In genomic region chr18:70377317-70377799, GRCh38 we compare ENCODE assay signal across 1 cellular context.
A peak's percentile ranks its signal among the peaks of the same experiment; 100 is the strongest.
TF ChIP-seq lines count a peak whose summit lies in the region.

No MANE protein-coding gene starts in this region.

TF ChIP-seq in HepG2, 621 proteins besides CTCF, POLR2A, EP300 and RAD21 (continued from another document and continues in another):
- TF ChIP-seq ZNF512 (CRISPR knock-in tag; IDR thresholded peaks at IDR 0.05) (no peak), ZFP36L2 (CRISPR knock-in tag; IDR thresholded peaks at IDR 0.05) (no peak), HOXD1 (CRISPR knock-in tag; IDR thresholded peaks at IDR 0.05) (peak; percentile 99), HNF1B (CRISPR knock-in tag; IDR thresholded peaks at IDR 0.05) (no peak), SNAI1 (CRISPR knock-in tag; IDR thresholded peaks at IDR 0.05; ENCODE audit: borderline replicate concordance) (no peak), ZFY (CRISPR knock-in tag; IDR thresholded peaks at IDR 0.05) (peak; percentile 60; the same call in 1 of the 2 replicates), SMAD1 (CRISPR knock-in tag; IDR thresholded peaks at IDR 0.05; ENCODE audit: borderline replicate concordance, low read depth) (no peak), ZC3H13 (CRISPR knock-in tag; IDR thresholded peaks at IDR 0.05) (no peak), ZNF768 (CRISPR knock-in tag; IDR thresholded peaks at IDR 0.05) (no peak), JUNB (CRISPR knock-in tag; IDR thresholded peaks at IDR 0.05; ENCODE audit: borderline replicate concordance) (no peak), BRF2 (CRISPR knock-in tag; IDR thresholded peaks at IDR 0.05) (no peak), ATF5 (CRISPR knock-in tag; IDR thresholded peaks at IDR 0.05; ENCODE audit: low read depth) (no peak), PAF1 (CRISPR knock-in tag; IDR thresholded peaks at IDR 0.05) (no peak), KLF11 (CRISPR knock-in tag; IDR thresholded peaks at IDR 0.05) (no peak), ZNF224 (CRISPR knock-in tag; IDR thresholded peaks at IDR 0.05) (no peak), ZNF143 (CRISPR knock-in tag; IDR thresholded peaks at IDR 0.05) (no peak), ISX (CRISPR knock-in tag; conservative IDR thresholded peaks at IDR 0.05) (no peak), ZNF557 (CRISPR knock-in tag; IDR thresholded peaks at IDR 0.05) (no peak), ZNF282 (IDR thresholded peaks at IDR 0.05; ENCODE audit: partially characterized antibody) (no peak), ATF1 (CRISPR knock-in tag; IDR thresholded peaks at IDR 0.05) (no peak), ZFAT (CRISPR knock-in tag; conservative IDR thresholded peaks at IDR 0.05) (no peak), NFIC (IDR thresholded peaks at IDR 0.05; ENCODE audit: low read length) (peak; percentile 32; the same call in 1 of the 2 replicates), PRMT3 (CRISPR knock-in tag; IDR thresholded peaks at IDR 0.05; ENCODE audit: borderline replicate concordance, low read depth) (no peak), SIN3B (IDR thresholded peaks at IDR 0.05; ENCODE audit: low read length) (no peak), HDAC1 (CRISPR knock-in tag; IDR thresholded peaks at IDR 0.05) (peak; percentile 33; the same call in 1 of the 2 replicates), BCL6 (CRISPR knock-in tag; IDR thresholded peaks at IDR 0.05) (no peak), TBX2 (CRISPR knock-in tag; IDR thresholded peaks at IDR 0.05; ENCODE audit: borderline replicate concordance) (no peak), ATF2 (CRISPR knock-in tag; IDR thresholded peaks at IDR 0.05) (peak; percentile 55; the same call in 1 of the 2 replicates), THAP7 (CRISPR knock-in tag; IDR thresholded peaks at IDR 0.05) (no peak), ZNF615 (CRISPR knock-in tag; IDR thresholded peaks at IDR 0.05; ENCODE audit: borderline replicate concordance) (no peak; the same call in 1 of the 2 replicates), TSC22D2 (CRISPR knock-in tag; IDR thresholded peaks at IDR 0.05; ENCODE audit: borderline replicate concordance) (no peak), ZNF703 (CRISPR knock-in tag; IDR thresholded peaks at IDR 0.05; ENCODE audit: borderline replicate concordance) (no peak), ZNF3 (CRISPR knock-in tag; IDR thresholded peaks at IDR 0.05) (no peak), ZNF563 (CRISPR knock-in tag; IDR thresholded peaks at IDR 0.05) (no peak), ZNF30 (CRISPR knock-in tag; IDR thresholded peaks at IDR 0.05) (no peak), ZNF724P (CRISPR knock-in tag; IDR thresholded peaks at IDR 0.05; ENCODE audit: borderline replicate concordance) (no peak), HNF4G (IDR thresholded peaks at IDR 0.05; ENCODE audit: borderline replicate concordance, low read depth, low read length) (no peak; the same call in 1 of the 2 replicates), HNF4G (CRISPR knock-in tag; IDR thresholded peaks at IDR 0.05; ENCODE audit: borderline replicate concordance, low read depth) (no peak), FOXK1 (CRISPR knock-in tag; IDR thresholded peaks at IDR 0.05; ENCODE audit: borderline replicate concordance, low read depth) (peak; percentile 69; the same call in 1 of the 2 replicates), ZBTB21 (CRISPR knock-in tag; IDR thresholded peaks at IDR 0.05) (peak; percentile 48; the same call in 1 of the 2 replicates), SP1 (IDR thresholded peaks at IDR 0.05) (no peak), SP1 (CRISPR knock-in tag; IDR thresholded peaks at IDR 0.05) (no peak), ZNF746 (CRISPR knock-in tag; IDR thresholded peaks at IDR 0.05) (no peak), ZBTB20 (CRISPR knock-in tag; IDR thresholded peaks at IDR 0.05; ENCODE audit: borderline replicate concordance, low read depth) (peak; percentile 43; the same call in 1 of the 2 replicates), ERF (CRISPR knock-in tag; IDR thresholded peaks at IDR 0.05) (no peak; the same call in 1 of the 2 replicates)
- TF ChIP-seq, protein P1, sequence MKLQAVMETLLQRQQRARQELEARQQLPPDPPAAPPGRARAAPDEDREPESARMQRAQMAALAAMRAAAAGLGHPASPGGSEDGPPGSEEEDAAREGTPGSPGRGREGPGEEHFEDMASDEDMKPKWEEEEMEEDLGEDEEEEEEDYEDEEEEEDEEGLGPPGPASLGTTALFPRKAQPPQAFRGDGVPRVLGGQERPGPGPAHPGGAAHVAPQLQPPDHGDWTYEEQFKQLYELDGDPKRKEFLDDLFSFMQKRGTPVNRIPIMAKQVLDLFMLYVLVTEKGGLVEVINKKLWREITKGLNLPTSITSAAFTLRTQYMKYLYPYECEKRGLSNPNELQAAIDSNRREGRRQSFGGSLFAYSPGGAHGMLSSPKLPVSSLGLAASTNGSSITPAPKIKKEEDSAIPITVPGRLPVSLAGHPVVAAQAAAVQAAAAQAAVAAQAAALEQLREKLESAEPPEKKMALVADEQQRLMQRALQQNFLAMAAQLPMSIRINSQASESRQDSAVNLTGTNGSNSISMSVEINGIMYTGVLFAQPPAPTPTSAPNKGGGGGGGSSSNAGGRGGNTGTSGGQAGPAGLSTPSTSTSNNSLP (IDR thresholded peaks at IDR 0.05; ENCODE audit: low read depth, low read length) = no peak; the same call in 1 of the 2 replicates
- TF ChIP-seq, protein P2, sequence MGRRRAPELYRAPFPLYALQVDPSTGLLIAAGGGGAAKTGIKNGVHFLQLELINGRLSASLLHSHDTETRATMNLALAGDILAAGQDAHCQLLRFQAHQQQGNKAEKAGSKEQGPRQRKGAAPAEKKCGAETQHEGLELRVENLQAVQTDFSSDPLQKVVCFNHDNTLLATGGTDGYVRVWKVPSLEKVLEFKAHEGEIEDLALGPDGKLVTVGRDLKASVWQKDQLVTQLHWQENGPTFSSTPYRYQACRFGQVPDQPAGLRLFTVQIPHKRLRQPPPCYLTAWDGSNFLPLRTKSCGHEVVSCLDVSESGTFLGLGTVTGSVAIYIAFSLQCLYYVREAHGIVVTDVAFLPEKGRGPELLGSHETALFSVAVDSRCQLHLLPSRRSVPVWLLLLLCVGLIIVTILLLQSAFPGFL (CRISPR knock-in tag; IDR thresholded peaks at IDR 0.05) = no peak
- TF ChIP-seq, protein P3, sequence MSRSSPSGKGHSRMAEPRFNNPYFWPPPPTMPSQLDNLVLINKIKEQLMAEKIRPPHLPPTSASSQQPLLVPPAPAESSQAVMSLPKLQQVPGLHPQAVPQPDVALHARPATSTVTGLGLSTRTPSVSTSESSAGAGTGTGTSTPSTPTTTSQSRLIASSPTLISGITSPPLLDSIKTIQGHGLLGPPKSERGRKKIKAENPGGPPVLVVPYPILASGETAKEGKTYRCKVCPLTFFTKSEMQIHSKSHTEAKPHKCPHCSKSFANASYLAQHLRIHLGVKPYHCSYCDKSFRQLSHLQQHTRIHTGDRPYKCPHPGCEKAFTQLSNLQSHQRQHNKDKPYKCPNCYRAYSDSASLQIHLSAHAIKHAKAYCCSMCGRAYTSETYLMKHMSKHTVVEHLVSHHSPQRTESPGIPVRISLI (CRISPR knock-in tag; IDR thresholded peaks at IDR 0.05; ENCODE audit: borderline replicate concordance) = no peak
- TF ChIP-seq, protein P4, sequence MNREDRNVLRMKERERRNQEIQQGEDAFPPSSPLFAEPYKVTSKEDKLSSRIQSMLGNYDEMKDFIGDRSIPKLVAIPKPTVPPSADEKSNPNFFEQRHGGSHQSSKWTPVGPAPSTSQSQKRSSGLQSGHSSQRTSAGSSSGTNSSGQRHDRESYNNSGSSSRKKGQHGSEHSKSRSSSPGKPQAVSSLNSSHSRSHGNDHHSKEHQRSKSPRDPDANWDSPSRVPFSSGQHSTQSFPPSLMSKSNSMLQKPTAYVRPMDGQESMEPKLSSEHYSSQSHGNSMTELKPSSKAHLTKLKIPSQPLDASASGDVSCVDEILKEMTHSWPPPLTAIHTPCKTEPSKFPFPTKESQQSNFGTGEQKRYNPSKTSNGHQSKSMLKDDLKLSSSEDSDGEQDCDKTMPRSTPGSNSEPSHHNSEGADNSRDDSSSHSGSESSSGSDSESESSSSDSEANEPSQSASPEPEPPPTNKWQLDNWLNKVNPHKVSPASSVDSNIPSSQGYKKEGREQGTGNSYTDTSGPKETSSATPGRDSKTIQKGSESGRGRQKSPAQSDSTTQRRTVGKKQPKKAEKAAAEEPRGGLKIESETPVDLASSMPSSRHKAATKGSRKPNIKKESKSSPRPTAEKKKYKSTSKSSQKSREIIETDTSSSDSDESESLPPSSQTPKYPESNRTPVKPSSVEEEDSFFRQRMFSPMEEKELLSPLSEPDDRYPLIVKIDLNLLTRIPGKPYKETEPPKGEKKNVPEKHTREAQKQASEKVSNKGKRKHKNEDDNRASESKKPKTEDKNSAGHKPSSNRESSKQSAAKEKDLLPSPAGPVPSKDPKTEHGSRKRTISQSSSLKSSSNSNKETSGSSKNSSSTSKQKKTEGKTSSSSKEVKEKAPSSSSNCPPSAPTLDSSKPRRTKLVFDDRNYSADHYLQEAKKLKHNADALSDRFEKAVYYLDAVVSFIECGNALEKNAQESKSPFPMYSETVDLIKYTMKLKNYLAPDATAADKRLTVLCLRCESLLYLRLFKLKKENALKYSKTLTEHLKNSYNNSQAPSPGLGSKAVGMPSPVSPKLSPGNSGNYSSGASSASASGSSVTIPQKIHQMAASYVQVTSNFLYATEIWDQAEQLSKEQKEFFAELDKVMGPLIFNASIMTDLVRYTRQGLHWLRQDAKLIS (CRISPR knock-in tag; IDR thresholded peaks at IDR 0.05) = peak; percentile 41; the same call in 1 of the 2 replicates
- TF ChIP-seq, protein P5, sequence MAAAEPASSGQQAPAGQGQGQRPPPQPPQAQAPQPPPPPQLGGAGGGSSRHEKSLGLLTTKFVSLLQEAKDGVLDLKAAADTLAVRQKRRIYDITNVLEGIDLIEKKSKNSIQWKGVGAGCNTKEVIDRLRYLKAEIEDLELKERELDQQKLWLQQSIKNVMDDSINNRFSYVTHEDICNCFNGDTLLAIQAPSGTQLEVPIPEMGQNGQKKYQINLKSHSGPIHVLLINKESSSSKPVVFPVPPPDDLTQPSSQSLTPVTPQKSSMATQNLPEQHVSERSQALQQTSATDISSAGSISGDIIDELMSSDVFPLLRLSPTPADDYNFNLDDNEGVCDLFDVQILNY (CRISPR knock-in tag; conservative IDR thresholded peaks at IDR 0.05) = no peak
- TF ChIP-seq, protein P6, sequence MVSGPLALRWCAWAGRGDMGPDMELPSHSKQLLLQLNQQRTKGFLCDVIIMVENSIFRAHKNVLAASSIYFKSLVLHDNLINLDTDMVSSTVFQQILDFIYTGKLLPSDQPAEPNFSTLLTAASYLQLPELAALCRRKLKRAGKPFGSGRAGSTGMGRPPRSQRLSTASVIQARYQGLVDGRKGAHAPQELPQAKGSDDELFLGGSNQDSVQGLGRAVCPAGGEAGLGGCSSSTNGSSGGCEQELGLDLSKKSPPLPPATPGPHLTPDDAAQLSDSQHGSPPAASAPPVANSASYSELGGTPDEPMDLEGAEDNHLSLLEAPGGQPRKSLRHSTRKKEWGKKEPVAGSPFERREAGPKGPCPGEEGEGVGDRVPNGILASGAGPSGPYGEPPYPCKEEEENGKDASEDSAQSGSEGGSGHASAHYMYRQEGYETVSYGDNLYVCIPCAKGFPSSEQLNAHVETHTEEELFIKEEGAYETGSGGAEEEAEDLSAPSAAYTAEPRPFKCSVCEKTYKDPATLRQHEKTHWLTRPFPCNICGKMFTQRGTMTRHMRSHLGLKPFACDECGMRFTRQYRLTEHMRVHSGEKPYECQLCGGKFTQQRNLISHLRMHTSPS (CRISPR knock-in tag; IDR thresholded peaks at IDR 0.05; ENCODE audit: low read depth) = peak; percentile 93
